In genomic region chr15:42608767-42609488, GRCh38 we compare ENCODE assay signal across 10 cellular contexts. TPM values are rescaled to one million over a fixed set of nuclear protein-coding genes. Genes with fewer than 3 reads are reported as not detected.
DNase-seq lines count a peak whose midpoint lies in the region; ATAC-seq and TF ChIP-seq lines count a peak whose summit lies in the region.
"Had no signal": no experiment of that assay in that cellular context is flagged by ENCODE, and none has a peak within 500 bp of the region (broad histone marks: within the 10 kb centered on the region; RNA-seq: fewer than 3 reads in every experiment).

No MANE protein-coding gene starts in this region.

- ATAC-seq in activated naive CD8-positive, alpha-beta T cell treated with anti-CD3 and anti-CD28 coated beads, Interleukin-2, amount 50 U/mL, for 24 hours, result no peak
- no peak for ATAC-seq in stimulated activated memory B cell treated with anti-CD40 and anti-IgM and Interleukin-4, amounts not matched to agents 10 μg/mL and 1 μg/mL and 100 μg/mL, for 72 hours

- CTCF ChIA-PET in activated CD4-positive, alpha-beta memory T cell treated with anti-CD3 and anti-CD28 coated beads, Interleukin-2, amount 10 ng/mL, durations not matched to agents 7 days and 5 days (lab: Charles Lee), result interaction anchor here (0.8 to 1.5 kb wide), 4 partner anchors 17 to 33 kb away, joined by 3 to 7 read pairs (median 4); partner anchors contain the start of gene STARD9
- CTCF ChIA-PET in activated CD4-positive, alpha-beta memory T cell treated with anti-CD3 and anti-CD28 coated beads for 36 hours (lab: Charles Lee), result interaction anchor here (1.5 kb wide), 1 partner anchor 25 kb away, joined by 3 read pairs; no protein-coding TSS in a partner anchor

- no peaks in the 10 kb centered on the region for H4K20me1 ChIP-seq in MM.1S (ENCODE audit: insufficient read depth, low read length)

- no peak overlapping the region for H2AFZ ChIP-seq in MM.1S (ENCODE audit: low read length)

- no peaks in the 10 kb centered on the region for H3K9me3 Mint-ChIP-seq in activated CD4-positive, alpha-beta memory T cell treated with anti-CD3 and anti-CD28 coated beads, Interleukin-2, amount 10 ng/mL, durations not matched to agents 7 days and 5 days
- no peaks in the 10 kb centered on the region for H3K9me3 Mint-ChIP-seq in activated CD4-positive, alpha-beta memory T cell treated with anti-CD3 and anti-CD28 coated beads for 36 hours
- H3K9me3 Mint-ChIP-seq in activated naive CD8-positive, alpha-beta T cell treated with anti-CD3 and anti-CD28 coated beads, Interleukin-2, amount 50 U/mL, for 24 hours, result no peaks in the 10 kb centered on the region
- no peaks in the 10 kb centered on the region for H3K9me3 Mint-ChIP-seq in stimulated activated memory B cell treated with anti-CD40 and anti-IgM and Interleukin-4, amounts not matched to agents 10 μg/mL and 1 μg/mL and 100 μg/mL, for 72 hours

- no peaks in the 10 kb centered on the region for H3K27me3 ChIP-seq in MM.1S (replicated peaks; ENCODE audit: insufficient read depth, low read length)
- H3K27me3 ChIP-seq: dorsolateral prefrontal cortex had no signal

- H3K9me2 ChIP-seq in MM.1S (replicated peaks; ENCODE audit: insufficient read depth, low read length), result no peaks in the 10 kb centered on the region

- H3K4me3 ChIP-seq in MM.1S (ENCODE audit: low read length), result no peak overlapping the region
- H3K4me3 ChIP-seq: dorsolateral prefrontal cortex had no signal

- H3K27ac ChIP-seq in MM.1S (ENCODE audit: low read length), result peak overlapping the region; percentile 95

- H3K9me3 ChIP-seq in MM.1S (replicated peaks; ENCODE audit: insufficient read depth, low read length), result no peaks in the 10 kb centered on the region

- no peaks in the 10 kb centered on the region for H3K36me3 Mint-ChIP-seq in activated CD4-positive, alpha-beta memory T cell treated with anti-CD3 and anti-CD28 coated beads, Interleukin-2, amount 10 ng/mL, durations not matched to agents 7 days and 5 days (ENCODE audit: low read depth)
- H3K36me3 Mint-ChIP-seq in activated CD4-positive, alpha-beta memory T cell treated with anti-CD3 and anti-CD28 coated beads for 36 hours, result no peaks in the 10 kb centered on the region
- no peaks in the 10 kb centered on the region for H3K36me3 Mint-ChIP-seq in activated naive CD8-positive, alpha-beta T cell treated with anti-CD3 and anti-CD28 coated beads, Interleukin-2, amount 50 U/mL, for 24 hours (ENCODE audit: low read depth)
- no peaks in the 10 kb centered on the region for H3K36me3 Mint-ChIP-seq in stimulated activated memory B cell treated with anti-CD40 and anti-IgM and Interleukin-4, amounts not matched to agents 10 μg/mL and 1 μg/mL and 100 μg/mL, for 72 hours

- H3F3A ChIP-seq in MM.1S (ENCODE audit: insufficient read depth, low read length), result peaks cover 40% of the 10 kb centered on the region

- peak; percentile 19 for DNase-seq in activated CD4-positive, alpha-beta memory T cell treated with anti-CD3 and anti-CD28 coated beads, Interleukin-2, amount 10 ng/mL, durations not matched to agents 7 days and 5 days
- no peak for DNase-seq in activated CD4-positive, alpha-beta memory T cell treated with anti-CD3 and anti-CD28 coated beads for 36 hours
- DNase-seq in MM.1S, result no peak
- DNase-seq in activated naive CD8-positive, alpha-beta T cell treated with anti-CD3 and anti-CD28 coated beads, Interleukin-2, amount 50 U/mL, for 24 hours, result no peak
- DNase-seq in HCEC 1CT, result no peak
- DNase-seq in nucleus accumbens (lab: John Stamatoyannopoulos, UW), result no peak
- no peak for DNase-seq in DMS79 treated with DMSO at 0.1 percent for 48 hours (lab: John Stamatoyannopoulos, UW)
- DNase-seq: dorsolateral prefrontal cortex, NCI-H774 had no signal

- H3K9ac ChIP-seq in MM.1S (ENCODE audit: low read length), result peak overlapping the region; percentile 49; the same call in 1 of the 2 replicates

- peak overlapping the region; percentile 69 for H3K27ac Mint-ChIP-seq in activated CD4-positive, alpha-beta memory T cell treated with anti-CD3 and anti-CD28 coated beads, Interleukin-2, amount 10 ng/mL, durations not matched to agents 7 days and 5 days
- H3K27ac Mint-ChIP-seq in activated CD4-positive, alpha-beta memory T cell treated with anti-CD3 and anti-CD28 coated beads for 36 hours, result no peak overlapping the region
- peak overlapping the region; percentile 78 for H3K27ac Mint-ChIP-seq in activated naive CD8-positive, alpha-beta T cell treated with anti-CD3 and anti-CD28 coated beads, Interleukin-2, amount 50 U/mL, for 24 hours
- H3K27ac Mint-ChIP-seq in stimulated activated memory B cell treated with anti-CD40 and anti-IgM and Interleukin-4, amounts not matched to agents 10 μg/mL and 1 μg/mL and 100 μg/mL, for 72 hours, result peak overlapping the region; percentile 15

- H3K4me3 Mint-ChIP-seq in activated CD4-positive, alpha-beta memory T cell treated with anti-CD3 and anti-CD28 coated beads, Interleukin-2, amount 10 ng/mL, durations not matched to agents 7 days and 5 days, result peak overlapping the region; percentile 8
- no peak overlapping the region for H3K4me3 Mint-ChIP-seq in activated CD4-positive, alpha-beta memory T cell treated with anti-CD3 and anti-CD28 coated beads for 36 hours
- H3K4me3 Mint-ChIP-seq in activated naive CD8-positive, alpha-beta T cell treated with anti-CD3 and anti-CD28 coated beads, Interleukin-2, amount 50 U/mL, for 24 hours, result peak overlapping the region; percentile 16
- no peak overlapping the region for H3K4me3 Mint-ChIP-seq in stimulated activated memory B cell treated with anti-CD40 and anti-IgM and Interleukin-4, amounts not matched to agents 10 μg/mL and 1 μg/mL and 100 μg/mL, for 72 hours

- H3K27me3 Mint-ChIP-seq in activated CD4-positive, alpha-beta memory T cell treated with anti-CD3 and anti-CD28 coated beads, Interleukin-2, amount 10 ng/mL, durations not matched to agents 7 days and 5 days, result no peaks in the 10 kb centered on the region
- no peaks in the 10 kb centered on the region for H3K27me3 Mint-ChIP-seq in activated CD4-positive, alpha-beta memory T cell treated with anti-CD3 and anti-CD28 coated beads for 36 hours
- no peaks in the 10 kb centered on the region for H3K27me3 Mint-ChIP-seq in activated naive CD8-positive, alpha-beta T cell treated with anti-CD3 and anti-CD28 coated beads, Interleukin-2, amount 50 U/mL, for 24 hours
- no peaks in the 10 kb centered on the region for H3K27me3 Mint-ChIP-seq in stimulated activated memory B cell treated with anti-CD40 and anti-IgM and Interleukin-4, amounts not matched to agents 10 μg/mL and 1 μg/mL and 100 μg/mL, for 72 hours

- intact Hi-C loops in activated CD4-positive, alpha-beta memory T cell treated with anti-CD3 and anti-CD28 coated beads for 36 hours (cut with micrococcal nuclease), result loop anchor here (1.0 kb wide), 1 partner anchor 34 kb away; the partner anchor contains the start of gene STARD9

- peaks cover 48% of the 10 kb centered on the region for H3K4me1 Mint-ChIP-seq in activated CD4-positive, alpha-beta memory T cell treated with anti-CD3 and anti-CD28 coated beads, Interleukin-2, amount 10 ng/mL, durations not matched to agents 7 days and 5 days
- peaks cover 28% of the 10 kb centered on the region for H3K4me1 Mint-ChIP-seq in activated CD4-positive, alpha-beta memory T cell treated with anti-CD3 and anti-CD28 coated beads for 36 hours (ENCODE audit: low read depth)
- peaks cover 52% of the 10 kb centered on the region for H3K4me1 Mint-ChIP-seq in activated naive CD8-positive, alpha-beta T cell treated with anti-CD3 and anti-CD28 coated beads, Interleukin-2, amount 50 U/mL, for 24 hours
- H3K4me1 Mint-ChIP-seq in stimulated activated memory B cell treated with anti-CD40 and anti-IgM and Interleukin-4, amounts not matched to agents 10 μg/mL and 1 μg/mL and 100 μg/mL, for 72 hours, result peaks cover 38% of the 10 kb centered on the region

- H3K4me1 ChIP-seq in MM.1S (ENCODE audit: low read length), result peaks cover 46% of the 10 kb centered on the region

- TF ChIP-seq CTCF in MM.1S (IDR thresholded peaks at IDR 0.05; ENCODE audit: low read length), result no peak

- peak overlapping the region; percentile 57 for H3K4me2 ChIP-seq in MM.1S (ENCODE audit: low read depth, low read length)

- POLR2A ChIA-PET in activated CD4-positive, alpha-beta memory T cell treated with anti-CD3 and anti-CD28 coated beads, Interleukin-2, amount 10 ng/mL, durations not matched to agents 7 days and 5 days (lab: Charles Lee), result interaction anchor here (0.9 to 3.2 kb wide), 7 partner anchors 9 to 114 kb away, joined by 3 to 20 read pairs (median 7); partner anchors contain the start of genes HAUS2, LRRC57, SNAP23 and STARD9
- POLR2A ChIA-PET in activated CD4-positive, alpha-beta memory T cell treated with anti-CD3 and anti-CD28 coated beads for 36 hours (lab: Charles Lee), result interaction anchor here (0.7 kb wide), 1 partner anchor 147 kb away, joined by 5 read pairs; no protein-coding TSS in a partner anchor

- no peaks in the 10 kb centered on the region for H3K36me3 ChIP-seq in MM.1S (replicated peaks; ENCODE audit: insufficient read depth, low read length)

- peaks cover 57% of the 10 kb centered on the region for H3K79me2 ChIP-seq in MM.1S (ENCODE audit: low read length)

RNA-seq across cellular contexts. Expression of gene STARD9, which starts 33.5 kb away (rescaled TPM):
- 1 to 10 TPM; 8.2 TPM for total RNA-seq in activated CD4-positive, alpha-beta memory T cell treated with anti-CD3 and anti-CD28 coated beads, Interleukin-2, amount 10 ng/mL, durations not matched to agents 7 days and 5 days
- 1 to 10 TPM; 3.4 to 3.8 TPM for total RNA-seq in activated CD4-positive, alpha-beta memory T cell treated with anti-CD3 and anti-CD28 coated beads for 36 hours

Comparison
In these comparisons a context has a peak if more than half of its experiments do, and no peak if none do; other contexts are left out.
1. H3K4me3 Mint-ChIP-seq: peak in activated CD4-positive, alpha-beta memory T cell treated with anti-CD3 and anti-CD28 coated beads, Interleukin-2, amount 10 ng/mL, durations not matched to agents 7 days and 5 days (single experiment) and activated naive CD8-positive, alpha-beta T cell treated with anti-CD3 and anti-CD28 coated beads, Interleukin-2, amount 50 U/mL, for 24 hours (single experiment); none in activated CD4-positive, alpha-beta memory T cell treated with anti-CD3 and anti-CD28 coated beads for 36 hours (single experiment) and stimulated activated memory B cell treated with anti-CD40 and anti-IgM and Interleukin-4, amounts not matched to agents 10 μg/mL and 1 μg/mL and 100 μg/mL, for 72 hours (single experiment).